Comparison of ENCODE assay signal across 28 cellular contexts in the genomic region with DNA sequence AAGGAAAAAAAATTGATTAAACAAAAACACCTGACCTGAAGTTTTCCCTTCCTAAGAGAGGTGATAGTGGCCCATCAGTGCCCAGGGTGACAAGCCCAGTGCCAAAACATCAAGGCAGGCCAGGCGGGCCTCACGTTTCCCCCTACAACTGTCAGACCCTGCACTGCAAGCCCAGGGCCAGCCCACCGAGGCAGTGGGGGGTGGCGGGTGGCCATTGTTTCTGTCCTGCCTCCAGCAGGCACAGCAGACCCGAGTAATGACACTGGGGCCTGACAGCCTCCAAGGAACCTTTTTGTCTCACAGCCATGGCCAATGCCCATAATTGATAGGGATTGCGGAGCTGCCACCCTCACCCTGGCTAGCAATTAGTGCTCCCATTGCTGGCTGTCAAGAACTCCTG.
"Had no signal": no experiment of that assay in that cellular context is flagged by ENCODE, and none has a peak within 500 bp of the region (broad histone marks: within the 10 kb centered on the region; RNA-seq: fewer than 3 reads in every experiment).

No MANE protein-coding gene starts in this region.

- H3K36me3 ChIP-seq: ascending aorta, breast epithelium, cardiac muscle cell, colonic mucosa, esophagus muscularis mucosa, gastrocnemius medialis, heart left ventricle had no signal

- H3K4me3 ChIP-seq: ascending aorta, breast epithelium, cardiac muscle cell, colonic mucosa, esophagus muscularis mucosa, gastrocnemius medialis, heart left ventricle had no signal

- H3K27ac ChIP-seq: ascending aorta, breast epithelium, cardiac muscle cell, colonic mucosa, esophagus muscularis mucosa, foreskin keratinocyte, gastrocnemius medialis, heart left ventricle had no signal

- H3K4me1 ChIP-seq: ascending aorta, breast epithelium, colonic mucosa, esophagus muscularis mucosa had no signal

- ATAC-seq: activated CD4-positive, alpha-beta T cell treated with anti-CD3 and anti-CD28 coated beads for 36 hours; activated naive CD4-positive, alpha-beta T cell treated with anti-CD3 and anti-CD28 coated beads, Interleukin-2, amount 50 U/mL, for 72 hours; activated T-cell treated with anti-CD3 and anti-CD28 coated beads, Interleukin-2, amount 50 U/mL, for 72 hours; foreskin keratinocyte; gastrocnemius medialis; heart left ventricle had no signal

- H3K27me3 ChIP-seq: ascending aorta, breast epithelium, cardiac muscle cell, colonic mucosa, esophagus muscularis mucosa, gastrocnemius medialis, heart left ventricle had no signal

- H3K9me3 ChIP-seq: ascending aorta, breast epithelium, colonic mucosa, esophagus muscularis mucosa, gastrocnemius medialis had no signal

- DNase-seq: activated CD4-positive, alpha-beta memory T cell treated with anti-CD3 and anti-CD28 coated beads, Interleukin-2, amount 10 ng/mL, durations not matched to agents 7 days and 5 days; activated CD4-positive, alpha-beta T cell treated with anti-CD3 and anti-CD28 coated beads for 36 hours; activated CD4-positive, alpha-beta T cell treated with anti-CD3 and anti-CD28 coated beads, Interleukin-2, amount 10 ng/mL, durations not matched to agents 24 days and 14 days; activated CD4-positive, CD25-positive, alpha-beta regulatory T cell; activated CD4-positive, CD25-positive, alpha-beta regulatory T cell treated with anti-CD3 and anti-CD28 coated beads, Interleukin-2, amount 50 U/mL, for 72 hours; activated CD8-positive, alpha-beta memory T cell treated with anti-CD3 and anti-CD28 coated beads, Interleukin-2, amount 50 U/mL, for 48 hours; activated gamma-delta T cell; activated naive CD4-positive, alpha-beta T cell; activated naive CD4-positive, alpha-beta T cell treated with anti-CD3 and anti-CD28 coated beads, Interleukin-2, amount 10 ng/mL, durations not matched to agents 7 days and 5 days; activated naive CD8-positive, alpha-beta T cell treated with anti-CD3 and anti-CD28 coated beads, Interleukin-2, amount 10 ng/mL, durations not matched to agents 7 days and 5 days; activated T-cell treated with anti-CD3 and anti-CD28 coated beads for 4 hours; activated T-cell treated with anti-CD3 and anti-CD28 coated beads, Interleukin-2, amount 50 U/mL, for 24 hours; activated T-cell treated with anti-CD3 and anti-CD28 coated beads, Interleukin-2, amount 50 U/mL, for 72 hours; central memory CD4-positive, alpha-beta T cell; cerebellar nuclear complex; colonic mucosa; effector CD8-positive, alpha-beta T cell; erythroblast; foreskin keratinocyte; gastrocnemius medialis; glutamatergic neuron; T-helper 2 cell had no signal
